Comparison of ENCODE assay signal across 10 cellular contexts in the genomic region with DNA sequence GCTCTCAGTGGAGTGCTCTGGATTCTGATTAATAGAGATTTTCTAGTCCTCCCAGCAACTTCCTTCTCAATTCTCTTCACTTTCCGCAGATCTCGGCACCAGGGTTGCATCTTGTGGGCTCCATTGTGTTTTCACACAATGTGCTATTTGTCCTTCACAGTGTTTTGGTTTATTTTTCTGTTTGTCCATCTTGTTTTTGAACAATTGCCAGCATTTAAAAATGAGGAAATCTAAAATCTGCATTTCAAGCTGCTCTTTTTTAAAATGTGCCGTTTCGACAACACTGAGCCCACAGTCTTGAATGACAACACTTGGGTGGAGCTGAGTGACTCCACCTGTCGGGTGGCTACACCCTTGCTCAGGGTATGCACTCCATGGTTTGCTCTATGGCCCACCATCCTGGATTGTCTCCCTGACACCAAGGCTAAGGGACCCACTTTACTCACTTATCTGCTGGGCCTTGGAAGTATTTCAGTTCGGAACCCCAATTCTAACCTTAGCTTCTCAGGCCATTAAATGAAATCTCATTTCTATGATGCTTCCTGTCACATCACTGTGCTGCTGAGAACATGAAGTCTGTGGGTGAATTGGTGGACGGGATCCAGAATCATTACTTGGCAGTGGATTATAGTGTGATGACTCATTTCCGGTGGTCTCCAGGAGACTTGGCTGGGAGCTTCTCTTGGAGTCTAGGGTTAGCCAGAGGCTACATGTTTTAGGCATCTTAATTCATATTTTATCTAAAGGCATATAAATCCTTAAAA. TPM values are rescaled to one million over a fixed set of nuclear protein-coding genes. Genes with fewer than 3 reads are reported as not detected.
DNase-seq lines count a peak whose midpoint lies in the region; ATAC-seq, FAIRE-seq and TF ChIP-seq lines count a peak whose summit lies in the region.
"Had no signal": no experiment of that assay in that cellular context is flagged by ENCODE, and none has a peak within 500 bp of the region (broad histone marks: within the 10 kb centered on the region; RNA-seq: fewer than 3 reads in every experiment).

No MANE protein-coding gene starts in this region.

- no peak for TF ChIP-seq CTCF in keratinocyte (optimal IDR thresholded peaks at IDR 0.05 in 1 of 3, IDR thresholded peaks at IDR 0.05 in 1 of 3, conservative IDR thresholded peaks at IDR 0.05 in 1 of 3; ENCODE audit: extremely low read depth in 1 of 3, insufficient read depth in 2 of 3, low read length in 3 of 3)
- no peak for TF ChIP-seq CTCF in coronary artery (IDR thresholded peaks at IDR 0.05)

- peak; percentile 13 for DNase-seq in AG08396 (ENCODE audit: low spot score)
- DNase-seq in keratinocyte (ENCODE audit: low read depth, low spot score): peak; percentile 9
- no peak for DNase-seq in coronary artery (ENCODE audit: low spot score)
- DNase-seq in activated T-cell treated with anti-CD3 and anti-CD28 coated beads for 4 hours: no peak

- no peak overlapping the region for H3K4me3 ChIP-seq in keratinocyte (ENCODE audit: control insufficient read depth in 2 of 3, extremely low read depth in 1 of 3, insufficient read depth in 2 of 3, low read depth in 1 of 3, low read length in 3 of 3)
- no peak overlapping the region for H3K4me3 ChIP-seq in coronary artery
- H3K4me3 ChIP-seq: esophagus muscularis mucosa had no signal

- no peaks in the 10 kb centered on the region for H3K9me3 ChIP-seq in keratinocyte (ENCODE audit: control insufficient read depth, low read depth, low read length)
- H3K9me3 ChIP-seq: esophagus muscularis mucosa had no signal

- no peak for TF ChIP-seq EP300 in Ishikawa (IDR thresholded peaks at IDR 0.05; ENCODE audit: borderline replicate concordance)

- peak overlapping the region; percentile 66 for H3K4me2 ChIP-seq in keratinocyte (ENCODE audit: control insufficient read depth, extremely low read depth, insufficient read depth, low read depth, low read length)

- ATAC-seq in HG02852 (IDR thresholded peaks at IDR 0.05; ENCODE audit: unreplicated experiment) (no peak), GM21786 (IDR thresholded peaks at IDR 0.05; ENCODE audit: unreplicated experiment) (no peak)
- ATAC-seq: stimulated activated effector memory CD8-positive, alpha-beta T cell treated with anti-CD3 and anti-CD28 coated beads, Interleukin-12 subunit alpha, Interleukin-12 subunit beta, amount 100 ng/mL, for 72 hours had no signal

- no peak overlapping the region for H2AFZ ChIP-seq in keratinocyte (ENCODE audit: control insufficient read depth, low read length)

- peaks cover 14% of the 10 kb centered on the region for H3K4me1 ChIP-seq in keratinocyte (ENCODE audit: control insufficient read depth, extremely low read depth, insufficient read depth, low read length)

- H3K9ac ChIP-seq in keratinocyte (ENCODE audit: control insufficient read depth, extremely low read depth, insufficient read depth, low read length): no peak overlapping the region

- H3K27ac ChIP-seq in angular gyrus (ENCODE audit: low read depth, low read length) (peak overlapping the region; percentile 44), keratinocyte (ENCODE audit: control insufficient read depth, insufficient read depth, low read length) (no peak overlapping the region), coronary artery (no peak overlapping the region)
- H3K27ac ChIP-seq: esophagus muscularis mucosa had no signal

- TF ChIP-seq RAD21 in Ishikawa (IDR thresholded peaks at IDR 0.05; ENCODE audit: low read depth): no peak

- peak; percentile 75 for FAIRE-seq in keratinocyte (lab: Jason Lieb, UNC)

- no peaks in the 10 kb centered on the region for H3K79me2 ChIP-seq in keratinocyte (ENCODE audit: control insufficient read depth, insufficient read depth, low read length)

- no peaks in the 10 kb centered on the region for H3K36me3 ChIP-seq in keratinocyte (ENCODE audit: control insufficient read depth in 2 of 2, extremely low read depth in 1 of 2, insufficient read depth in 2 of 2, low read length in 2 of 2)

- no peaks in the 10 kb centered on the region for H4K20me1 ChIP-seq in keratinocyte (ENCODE audit: control insufficient read depth, extremely low read depth, insufficient read depth, low read length)

- H3K9me1 ChIP-seq in keratinocyte (ENCODE audit: control insufficient read depth, extremely low read depth, insufficient read depth, low read length): no peaks in the 10 kb centered on the region

- dilution Hi-C loops in keratinocyte (cut with MboI; ENCODE audit: extremely low pct_ligation_motif_present, low sequenced_read_pairs): no loop called here

- H3K27me3 ChIP-seq in keratinocyte (ENCODE audit: control insufficient read depth, extremely low read depth, insufficient read depth, low read length): no peaks in the 10 kb centered on the region
- H3K27me3 ChIP-seq: esophagus muscularis mucosa had no signal

TF ChIP-seq in Ishikawa, 13 proteins besides CTCF, POLR2A, EP300 and RAD21:
- no peak for TF ChIP-seq YY1 (IDR thresholded peaks at IDR 0.05; ENCODE audit: low read depth)
- TF ChIP-seq CREB1 (IDR thresholded peaks at IDR 0.05; ENCODE audit: low read depth): no peak
- 0 out of 2 replicates have a peak, but pooled peaks have one; percentile 46 for TF ChIP-seq ZBTB7A (IDR thresholded peaks at IDR 0.05; ENCODE audit: low read depth)
- TF ChIP-seq NFIC (IDR thresholded peaks at IDR 0.05): peak; percentile 67

RNA-seq across cellular contexts. Expression of gene MYRFL, which starts 3.4 kb away (rescaled TPM):
- polyA plus RNA-seq in keratinocyte: 0.15 to 0.94 TPM (median 0.39 TPM) in 3 replicates
- polyA plus RNA-seq in keratinocyte (2011; ENCODE audit: low read depth): 0.32 TPM
- polyA plus RNA-seq in keratinocyte (2011; cell fraction: cytosol; rRNA removed): 0.14 and 0.45 TPM in 2 replicates
- 1.3 and 1.5 TPM in 2 replicates for polyA plus RNA-seq in keratinocyte (2011; cell fraction: nucleus; rRNA removed)
- polyA plus RNA-seq in keratinocyte (2012; ENCODE audit: low replicate concordance): 0.09 and 1.6 TPM in 2 replicates
- polyA minus RNA-seq in keratinocyte: 0.30 to 0.45 TPM in 2 of 3 replicates, not detected in the other
- polyA minus RNA-seq in keratinocyte (2011; cell fraction: cytosol; rRNA and poly(A)+ RNA removed): not detected
- polyA minus RNA-seq in keratinocyte (2011; cell fraction: nucleus; rRNA and poly(A)+ RNA removed): 0.53 and 1.1 TPM in 2 replicates

Comparison
In these comparisons a context has a peak if more than half of its experiments do, and no peak if none do; other contexts are left out.
1. DNase-seq: peak in AG08396 (single experiment) and keratinocyte (single experiment); none in coronary artery (single experiment) and activated T-cell treated with anti-CD3 and anti-CD28 coated beads for 4 hours (single experiment).